14 cellular contexts compared by ENCODE assay signal in genomic region chr7:135704074-135704473, GRCh38. TPM values are rescaled to one million over a fixed set of nuclear protein-coding genes. Genes with fewer than 3 reads are reported as not detected.
DNase-seq lines count a peak whose midpoint lies in the region; ATAC-seq, FAIRE-seq and TF ChIP-seq lines count a peak whose summit lies in the region.
"Had no signal": no experiment of that assay in that cellular context is flagged by ENCODE, and none has a peak within 500 bp of the region (broad histone marks: within the 10 kb centered on the region; RNA-seq: fewer than 3 reads in every experiment).

No MANE protein-coding gene starts in this region.

- TF ChIP-seq POLR2A in GM12892 (IDR thresholded peaks at IDR 0.05; ENCODE audit: low read depth, low read length), result no peak

- TF ChIP-seq CTCF in endothelial cell (IDR thresholded peaks at IDR 0.05; ENCODE audit: unreplicated experiment) (peak; percentile 39), smooth muscle cell (IDR thresholded peaks at IDR 0.05; ENCODE audit: borderline replicate concordance, insufficient read depth, poor library complexity, severe bottlenecking) (peak; percentile 11)

- no peaks in the 10 kb centered on the region for H3K79me2 ChIP-seq in smooth muscle cell (ENCODE audit: low read depth)

- H3F3A ChIP-seq in smooth muscle cell (ENCODE audit: low read depth), result no peaks in the 10 kb centered on the region

- no peaks in the 10 kb centered on the region for H3K4me1 ChIP-seq in smooth muscle cell (ENCODE audit: low read depth)

- no peak for FAIRE-seq in GM12892 (lab: Jason Lieb, UNC)
- FAIRE-seq: colon had no signal

- H3K9me3 ChIP-seq in smooth muscle cell (replicated peaks; ENCODE audit: low read depth), result no peaks in the 10 kb centered on the region

- H3K27me3 ChIP-seq in smooth muscle cell (ENCODE audit: low read depth), result no peaks in the 10 kb centered on the region

- WGBS in smooth muscle cell (ENCODE audit: low lambda C conversion rate), result 58% methylated on average over 2 of the region's 2 CpGs

- H3K9me3 Mint-ChIP-seq in endothelial cell (ENCODE audit: unreplicated experiment), result no peaks in the 10 kb centered on the region
- H3K9me3 Mint-ChIP-seq: activated B cell treated with CpG ODN at 0.5 μM for 24 hours had no signal

- peaks cover 19% of the 10 kb centered on the region for H3K4me1 Mint-ChIP-seq in endothelial cell (ENCODE audit: unreplicated experiment)
- H3K4me1 Mint-ChIP-seq: activated B cell treated with CpG ODN at 0.5 μM for 24 hours had no signal

- no peak overlapping the region for H3K4me3 Mint-ChIP-seq in endothelial cell (ENCODE audit: unreplicated experiment)
- H3K4me3 Mint-ChIP-seq: activated B cell treated with CpG ODN at 0.5 μM for 24 hours had no signal

- H3K36me3 Mint-ChIP-seq in endothelial cell (ENCODE audit: low read depth, unreplicated experiment), result no peaks in the 10 kb centered on the region

- ATAC-seq in Right ventricle myocardium superior (ENCODE audit: poor library complexity), result peak; percentile 21
- no peak for ATAC-seq in left ventricle myocardium superior

- H3K4me3 ChIP-seq in smooth muscle cell, result no peak overlapping the region

- no peaks in the 10 kb centered on the region for H4K20me1 ChIP-seq in smooth muscle cell (ENCODE audit: low read depth)

- H3K27ac Mint-ChIP-seq in endothelial cell (ENCODE audit: unreplicated experiment), result no peak overlapping the region
- H3K27ac Mint-ChIP-seq: activated B cell treated with CpG ODN at 0.5 μM for 24 hours had no signal

- H3K4me2 ChIP-seq in smooth muscle cell, result no peak overlapping the region

- no peak overlapping the region for H3K27ac ChIP-seq in smooth muscle cell (ENCODE audit: low read depth)

- H2AFZ ChIP-seq in smooth muscle cell (ENCODE audit: low read depth), result no peak overlapping the region

- peaks cover 1% of the 10 kb centered on the region for H3K27me3 Mint-ChIP-seq in endothelial cell (ENCODE audit: unreplicated experiment)
- H3K27me3 Mint-ChIP-seq: activated B cell treated with CpG ODN at 0.5 μM for 24 hours had no signal

- H3K36me3 ChIP-seq in smooth muscle cell (ENCODE audit: low read depth), result no peaks in the 10 kb centered on the region

- intact Hi-C loops in Right ventricle myocardium superior (cut with DNase I), result no loop called here
- intact Hi-C loops in left ventricle myocardium superior (cut with micrococcal nuclease), result no loop called here

- DNase-seq in Right ventricle myocardium superior (no peak), left ventricle myocardium superior (no peak), NCI-H69 (lab: John Stamatoyannopoulos, UW) (peak; percentile 47), endothelial cell (ENCODE audit: low spot score) (no peak), smooth muscle cell (lab: John Stamatoyannopoulos, UW; ENCODE audit: unreplicated experiment) (no peak), NCI-H146 treated with DMSO at 0.1 percent for 48 hours (lab: John Stamatoyannopoulos, UW; ENCODE audit: unreplicated experiment) (no peak), GM12892 (ENCODE audit: insufficient read length) (no peak)
- DNase-seq in activated CD8-positive, alpha-beta memory T cell treated with anti-CD3 and anti-CD28 coated beads, Interleukin-2, amount 50 U/mL, for 48 hours, result no peak
- DNase-seq: activated B cell treated with CpG ODN at 0.5 μM for 24 hours; activated effector memory CD4-positive, alpha-beta T cell treated with anti-CD3 and anti-CD28 coated beads, Interleukin-2, amount 50 U/mL, for 16 hours; NCI-H1417 had no signal

- H3K9ac ChIP-seq in smooth muscle cell (ENCODE audit: low read depth), result no peak overlapping the region

RNA-seq across cellular contexts. Expression of gene SLC13A4, which starts 23.9 kb away (rescaled TPM):
- total RNA-seq in Right ventricle myocardium superior (not detected), left ventricle myocardium superior (0.15 TPM), endothelial cell (ENCODE audit: unreplicated experiment) (not detected), smooth muscle cell (0.18 TPM in 1 of 2 replicates, not detected in the other)
- 0.43 and 0.61 TPM in 2 replicates for polyA plus RNA-seq in smooth muscle cell
- polyA plus RNA-seq in GM12892 (2012; ENCODE audit: missing spikeins), result 0.28 TPM
- total RNA-seq: activated B cell treated with CpG ODN at 0.5 μM for 24 hours, glomerular endothelial cell, skeletal muscle tissue had no signal

RNA-seq across cellular contexts. Expression of gene STMP1, which starts 41.8 kb away (rescaled TPM):
- total RNA-seq in Right ventricle myocardium superior, result 25.6 TPM
- 30.3 TPM for total RNA-seq in left ventricle myocardium superior
- total RNA-seq in endothelial cell (ENCODE audit: unreplicated experiment), result 27.5 TPM
- total RNA-seq in smooth muscle cell, result 26.6 and 28.7 TPM in 2 replicates
- 72.1 and 76.8 TPM in 2 replicates for polyA plus RNA-seq in smooth muscle cell
- 28.9 TPM for polyA plus RNA-seq in GM12892 (2012; ENCODE audit: missing spikeins)

RNA-seq across cellular contexts. Expression of gene FAM180A, which starts 44.5 kb away (rescaled TPM):
- 5.9 TPM for total RNA-seq in Right ventricle myocardium superior
- 11.4 TPM for total RNA-seq in left ventricle myocardium superior
- total RNA-seq in endothelial cell (ENCODE audit: unreplicated experiment), result not detected
- total RNA-seq in smooth muscle cell, result not detected in 2 replicates
- 0.14 and 0.26 TPM in 2 replicates for polyA plus RNA-seq in smooth muscle cell
- polyA plus RNA-seq in GM12892 (2012; ENCODE audit: missing spikeins), result not detected
- total RNA-seq: activated B cell treated with CpG ODN at 0.5 μM for 24 hours, glomerular endothelial cell had no signal
